In genomic region chr5:168299372-168299771, GRCh38 we compare ENCODE assay signal across 17 cellular contexts. TPM values are rescaled to one million over a fixed set of nuclear protein-coding genes. Genes with fewer than 3 reads are reported as not detected.
"Had no signal": no experiment of that assay in that cellular context is flagged by ENCODE, and none has a peak within 500 bp of the region (broad histone marks: within the 10 kb centered on the region; RNA-seq: fewer than 3 reads in every experiment).

No MANE protein-coding gene starts in this region.

- H3K27ac ChIP-seq: heart left ventricle, left ventricle myocardium inferior, right lobe of liver, WERI-Rb-1 had no signal

- H3K9me3 Mint-ChIP-seq: activated CD8-positive, alpha-beta T cell treated with anti-CD3 and anti-CD28 coated beads for 36 hours; dendritic cell treated with granulocyte-macrophage colony-stimulating factor and Interleukin-4, amounts not matched to agents 40 ng/mL and 50 ng/mL, for 4 days; effector memory CD8-positive, alpha-beta T cell; natural killer cell treated with Interleukin-12 subunit alpha and Interleukin-12 subunit beta and Interleukin-15 and Interleukin-18, amount 100 ng/mL, for 72 hours; stimulated activated naive CD8-positive, alpha-beta T cell treated with anti-CD3 and anti-CD28 coated beads, Interleukin-15, amount 100 ng/mL, for 72 hours; T-helper 1 cell treated with Interleukin-12 subunit alpha and Interleukin-12 subunit beta and Interleukin-4 antibody, amounts not matched to agents 30 μg/mL and 1 μg/mL, for 36 hours had no signal

- H3K4me1 ChIP-seq: heart left ventricle, left ventricle myocardium inferior had no signal

- DNase-seq: activated CD4-positive, alpha-beta T cell treated with anti-CD3 and anti-CD28 coated beads for 36 hours; activated CD8-positive, alpha-beta T cell treated with anti-CD3 and anti-CD28 coated beads for 36 hours; activated effector memory CD4-positive, alpha-beta T cell treated with anti-CD3 and anti-CD28 coated beads, Interleukin-2, amount 50 U/mL, for 16 hours; activated T-cell treated with anti-CD3 and anti-CD28 coated beads, Interleukin-2, amount 50 U/mL, for 48 hours; amniotic stem cell; effector memory CD8-positive, alpha-beta T cell; foreskin melanocyte; heart left ventricle; left ventricle myocardium inferior; mesenchymal stem cell; right lobe of liver; stimulated activated naive CD8-positive, alpha-beta T cell treated with anti-CD3 and anti-CD28 coated beads, Interleukin-15, amount 100 ng/mL, for 72 hours; WERI-Rb-1 had no signal

- H3K4me1 Mint-ChIP-seq: activated CD4-positive, alpha-beta T cell treated with anti-CD3 and anti-CD28 coated beads for 36 hours; stimulated activated naive CD8-positive, alpha-beta T cell treated with anti-CD3 and anti-CD28 coated beads, Interleukin-15, amount 100 ng/mL, for 72 hours had no signal

- H3K9me3 ChIP-seq: heart left ventricle, left ventricle myocardium inferior, right lobe of liver had no signal

- H3K4me3 ChIP-seq: heart left ventricle, left ventricle myocardium inferior, right lobe of liver had no signal

- H3K27me3 ChIP-seq: right lobe of liver had no signal

- H3K27ac Mint-ChIP-seq: activated CD4-positive, alpha-beta T cell treated with anti-CD3 and anti-CD28 coated beads for 36 hours; activated CD8-positive, alpha-beta T cell treated with anti-CD3 and anti-CD28 coated beads for 36 hours; activated naive CD8-positive, alpha-beta T cell; dendritic cell treated with granulocyte-macrophage colony-stimulating factor and Interleukin-4, amounts not matched to agents 40 ng/mL and 50 ng/mL, for 4 days; effector memory CD8-positive, alpha-beta T cell; natural killer cell treated with Interleukin-12 subunit alpha and Interleukin-12 subunit beta and Interleukin-15 and Interleukin-18, amount 100 ng/mL, for 72 hours; stimulated activated naive CD8-positive, alpha-beta T cell treated with anti-CD3 and anti-CD28 coated beads, Interleukin-15, amount 100 ng/mL, for 72 hours; T-helper 1 cell treated with Interleukin-12 subunit alpha and Interleukin-12 subunit beta and Interleukin-4 antibody, amounts not matched to agents 30 μg/mL and 1 μg/mL, for 36 hours had no signal

- H3K36me3 Mint-ChIP-seq: activated naive CD8-positive, alpha-beta T cell; natural killer cell treated with Interleukin-12 subunit alpha and Interleukin-12 subunit beta and Interleukin-15 and Interleukin-18, amount 100 ng/mL, for 72 hours had no signal

- H3K4me3 Mint-ChIP-seq: activated CD4-positive, alpha-beta T cell treated with anti-CD3 and anti-CD28 coated beads for 36 hours; activated CD8-positive, alpha-beta T cell treated with anti-CD3 and anti-CD28 coated beads for 36 hours; activated naive CD8-positive, alpha-beta T cell; dendritic cell treated with granulocyte-macrophage colony-stimulating factor and Interleukin-4, amounts not matched to agents 40 ng/mL and 50 ng/mL, for 4 days; effector memory CD8-positive, alpha-beta T cell; natural killer cell treated with Interleukin-12 subunit alpha and Interleukin-12 subunit beta and Interleukin-15 and Interleukin-18, amount 100 ng/mL, for 72 hours; stimulated activated naive CD8-positive, alpha-beta T cell treated with anti-CD3 and anti-CD28 coated beads, Interleukin-15, amount 100 ng/mL, for 72 hours; T-helper 1 cell treated with Interleukin-12 subunit alpha and Interleukin-12 subunit beta and Interleukin-4 antibody, amounts not matched to agents 30 μg/mL and 1 μg/mL, for 36 hours had no signal

- H3K36me3 ChIP-seq: heart left ventricle, left ventricle myocardium inferior, right lobe of liver had no signal

- ATAC-seq: activated CD4-positive, alpha-beta T cell treated with anti-CD3 and anti-CD28 coated beads for 36 hours; activated CD8-positive, alpha-beta T cell treated with anti-CD3 and anti-CD28 coated beads for 36 hours; effector memory CD8-positive, alpha-beta T cell; heart left ventricle; right lobe of liver; stimulated activated naive CD8-positive, alpha-beta T cell treated with anti-CD3 and anti-CD28 coated beads, Interleukin-15, amount 100 ng/mL, for 72 hours had no signal

RNA-seq across cellular contexts. Expression of gene WWC1, which starts 7.9 kb away (rescaled TPM):
- total RNA-seq: natural killer cell treated with Interleukin-12 subunit alpha and Interleukin-12 subunit beta and Interleukin-15 and Interleukin-18, amount 100 ng/mL, for 72 hours had no signal
